In the genomic region with DNA sequence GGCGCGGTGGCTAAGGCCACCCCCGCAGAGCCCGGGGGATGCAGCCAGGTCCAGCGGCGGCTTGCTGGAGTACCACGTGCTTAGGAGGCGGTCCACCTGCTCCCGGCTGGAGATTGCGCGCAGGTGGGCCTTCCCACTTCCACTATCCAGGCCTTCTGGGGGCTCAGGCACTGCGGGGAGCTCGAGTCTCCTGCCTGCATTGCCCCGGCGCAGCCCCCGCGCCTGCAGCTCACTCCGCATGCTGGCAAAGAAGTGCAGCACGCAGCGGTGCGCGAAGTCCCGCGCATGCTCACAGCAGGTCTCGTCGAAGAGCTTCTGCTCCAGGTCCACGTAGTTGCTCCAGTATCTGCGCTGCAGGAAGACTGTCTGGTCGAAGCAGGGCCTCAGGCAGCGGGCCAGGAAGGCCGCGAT, we compare ENCODE assay signal across 1 cellular context.
TF ChIP-seq lines count a peak whose summit lies in the region.

No MANE protein-coding gene starts in this region.

TF ChIP-seq in K562, 482 proteins besides CTCF, POLR2A, EP300 and RAD21:
- TF ChIP-seq, protein P1, sequence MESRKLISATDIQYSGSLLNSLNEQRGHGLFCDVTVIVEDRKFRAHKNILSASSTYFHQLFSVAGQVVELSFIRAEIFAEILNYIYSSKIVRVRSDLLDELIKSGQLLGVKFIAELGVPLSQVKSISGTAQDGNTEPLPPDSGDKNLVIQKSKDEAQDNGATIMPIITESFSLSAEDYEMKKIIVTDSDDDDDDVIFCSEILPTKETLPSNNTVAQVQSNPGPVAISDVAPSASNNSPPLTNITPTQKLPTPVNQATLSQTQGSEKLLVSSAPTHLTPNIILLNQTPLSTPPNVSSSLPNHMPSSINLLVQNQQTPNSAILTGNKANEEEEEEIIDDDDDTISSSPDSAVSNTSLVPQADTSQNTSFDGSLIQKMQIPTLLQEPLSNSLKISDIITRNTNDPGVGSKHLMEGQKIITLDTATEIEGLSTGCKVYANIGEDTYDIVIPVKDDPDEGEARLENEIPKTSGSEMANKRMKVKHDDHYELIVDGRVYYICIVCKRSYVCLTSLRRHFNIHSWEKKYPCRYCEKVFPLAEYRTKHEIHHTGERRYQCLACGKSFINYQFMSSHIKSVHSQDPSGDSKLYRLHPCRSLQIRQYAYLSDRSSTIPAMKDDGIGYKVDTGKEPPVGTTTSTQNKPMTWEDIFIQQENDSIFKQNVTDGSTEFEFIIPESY (CRISPR knock-in tag; IDR thresholded peaks at IDR 0.05), result peak; percentile 45; the same call in 1 of the 2 replicates
- TF ChIP-seq KLF6 (CRISPR knock-in tag; IDR thresholded peaks at IDR 0.05; ENCODE audit: borderline replicate concordance) (no peak), NEUROD1 (IDR thresholded peaks at IDR 0.05; ENCODE audit: borderline replicate concordance, low read depth, low read length, partially characterized antibody) (no peak)
TF ChIP-seq in K562: peak in this region for 1.
